1 cellular context compared by ENCODE assay signal in genomic region chr6:11810854-11811643, GRCh38.
TF ChIP-seq lines count a peak whose summit lies in the region.

No MANE protein-coding gene starts in this region.

TF ChIP-seq in GM23338, 12 proteins besides CTCF, POLR2A, EP300 and RAD21 (continued from another document):
- no peak for TF ChIP-seq REST (IDR thresholded peaks at IDR 0.05; ENCODE audit: unreplicated experiment)
